Comparison of ENCODE assay signal across 30 cellular contexts in the genomic region with DNA sequence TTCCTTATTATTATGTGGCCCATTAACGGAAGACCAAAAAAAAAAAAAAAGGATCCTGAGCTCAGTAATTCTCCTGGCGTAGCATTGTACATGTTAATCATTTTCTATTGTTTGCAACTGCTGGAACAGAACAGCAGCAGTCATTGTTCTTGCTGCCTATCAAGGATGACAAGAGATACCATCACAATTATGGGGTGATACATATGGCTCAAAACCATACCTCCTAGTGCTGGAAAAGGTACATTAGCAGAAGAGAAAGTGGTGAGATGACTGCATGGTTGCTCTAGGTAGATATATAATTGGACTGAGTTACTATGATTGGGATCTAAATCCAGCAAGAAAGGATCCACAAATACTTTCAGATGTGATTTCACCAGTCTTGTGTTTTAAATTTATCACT.
"Had no signal": no experiment of that assay in that cellular context is flagged by ENCODE, and none has a peak within 500 bp of the region (broad histone marks: within the 10 kb centered on the region; RNA-seq: fewer than 3 reads in every experiment).

No MANE protein-coding gene starts in this region.

- H3K4me1 Mint-ChIP-seq: neural crest cell had no signal

- H3K4me2 ChIP-seq: smooth muscle cell had no signal

- H3K36me3 ChIP-seq: esophagus squamous epithelium, heart right ventricle, neutrophil, pancreas, right atrium auricular region, thyroid gland, vagina had no signal

- H3K27ac ChIP-seq: esophagus squamous epithelium, heart right ventricle, neutrophil, pancreas, right atrium auricular region, thyroid gland, vagina had no signal

- H3K9me3 ChIP-seq: esophagus squamous epithelium, heart right ventricle, neutrophil, pancreas, right atrium auricular region, thyroid gland, vagina had no signal

- H3K27ac Mint-ChIP-seq: effector memory CD8-positive, alpha-beta T cell; memory B cell; natural killer cell; progenitor cell of endocrine pancreas; stimulated activated naive CD8-positive, alpha-beta T cell treated with anti-CD3 and anti-CD28 coated beads, Interleukin-15, amount 100 ng/mL, for 72 hours had no signal

- H3K4me1 ChIP-seq: pancreas, right atrium auricular region, vagina had no signal

- H3K36me3 Mint-ChIP-seq: memory B cell, natural killer cell had no signal

- H3K27me3 ChIP-seq: esophagus squamous epithelium, heart right ventricle, neutrophil, pancreas, right atrium auricular region, thyroid gland, vagina had no signal

- H3K4me3 Mint-ChIP-seq: effector memory CD8-positive, alpha-beta T cell; memory B cell; natural killer cell; neural crest cell; stimulated activated naive CD8-positive, alpha-beta T cell treated with anti-CD3 and anti-CD28 coated beads, Interleukin-15, amount 100 ng/mL, for 72 hours had no signal

- H3K9me3 Mint-ChIP-seq: effector memory CD8-positive, alpha-beta T cell; memory B cell; natural killer cell; neural crest cell; stimulated activated naive CD8-positive, alpha-beta T cell treated with anti-CD3 and anti-CD28 coated beads, Interleukin-15, amount 100 ng/mL, for 72 hours had no signal

- H3K4me3 ChIP-seq: esophagus squamous epithelium, heart right ventricle, lung, pancreas, right atrium auricular region, smooth muscle cell, thyroid gland, vagina had no signal

- DNase-seq: cortex of kidney; effector memory CD8-positive, alpha-beta T cell; erythroblast; esophagus squamous epithelium; foreskin melanocyte; glutamatergic neuron; heart right ventricle; hippocampal formation; natural killer cell; pancreas; stimulated activated CD4-positive, alpha-beta T cell treated with anti-CD3 and anti-CD28 coated beads, Interleukin-12 subunit alpha, Interleukin-12 subunit beta, amount 100 ng/mL, for 4 hours; stimulated activated CD4-positive, alpha-beta T cell treated with anti-CD3 and anti-CD28 coated beads, Interleukin-1b, Interleukin-23, amount 100 ng/mL, for 48 hours; stimulated activated CD4-positive, alpha-beta T cell treated with anti-CD3 and anti-CD28 coated beads, Interleukin-4, amount 100 ng/mL, for 1 hour; stimulated activated CD8-positive, alpha-beta memory T cell treated with anti-CD3 and anti-CD28 coated beads, Interleukin-4, amount 100 ng/mL, for 48 hours; stimulated activated naive CD4-positive, alpha-beta T cell; stimulated activated naive CD8-positive, alpha-beta T cell treated with anti-CD3 and anti-CD28 coated beads, Interleukin-15, amount 100 ng/mL, for 72 hours; thyroid gland; trophoblast cell had no signal

- FAIRE-seq: endometrium, islet of Langerhans, pancreas had no signal

- ATAC-seq: effector memory CD8-positive, alpha-beta T cell; heart right ventricle; left lobe of liver; natural killer cell; pancreas; sciatic nerve; stimulated activated naive CD8-positive, alpha-beta T cell treated with anti-CD3 and anti-CD28 coated beads, Interleukin-15, amount 100 ng/mL, for 72 hours had no signal

- H3K27me3 Mint-ChIP-seq: stimulated activated naive CD8-positive, alpha-beta T cell treated with anti-CD3 and anti-CD28 coated beads, Interleukin-15, amount 100 ng/mL, for 72 hours had no signal
